Comparison of ENCODE assay signal across 19 cellular contexts in genomic region chr11:76132268-76132667, GRCh38.
A peak's percentile ranks its signal among the peaks of the same experiment; 100 is the strongest.
DNase-seq lines count a peak whose midpoint lies in the region; ATAC-seq and TF ChIP-seq lines count a peak whose summit lies in the region.
"Had no signal": no experiment of that assay in that cellular context is flagged by ENCODE, and none has a peak within 500 bp of the region (broad histone marks: within the 10 kb centered on the region; RNA-seq: fewer than 3 reads in every experiment).

No MANE protein-coding gene starts in this region.

- ATAC-seq in CD4-positive, CD25-positive, alpha-beta regulatory T cell (ENCODE audit: low read depth in 2 of 2), result no peak
- no peak for ATAC-seq in HG03108 (IDR thresholded peaks at IDR 0.05; ENCODE audit: unreplicated experiment)
- ATAC-seq in GM18519 (IDR thresholded peaks at IDR 0.05; ENCODE audit: low FRiP score, unreplicated experiment), result no peak
- no peak for ATAC-seq in HG02763 (IDR thresholded peaks at IDR 0.05; ENCODE audit: unreplicated experiment)
- ATAC-seq: GM23338; natural killer cell treated with Interleukin-12 subunit alpha and Interleukin-12 subunit beta and Interleukin-15 and Interleukin-18, amount 100 ng/mL, for 72 hours had no signal

- H3K4me3 ChIP-seq in BE2C (ENCODE audit: low read depth, low read length), result no peak overlapping the region
- H3K4me3 ChIP-seq in CD4-positive, CD25-positive, alpha-beta regulatory T cell (ENCODE audit: low read depth, low read length), result no peak overlapping the region
- no peak overlapping the region for H3K4me3 ChIP-seq in astrocyte of the spinal cord (ENCODE audit: low read depth, low read length)
- H3K4me3 ChIP-seq: esophagus squamous epithelium, GM23338, lung, spleen had no signal

- DNase-seq in BE2C (peak; percentile 41), astrocyte of the spinal cord (ENCODE audit: low read depth, low spot score) (peak; percentile 12), mesothelial cell of epicardium (ENCODE audit: low spot score in 2 of 2, unreplicated experiment in 2 of 2) (no peak), HEK293T (ENCODE audit: extremely low spot score) (no peak)
- no peak for DNase-seq in CD4-positive, CD25-positive, alpha-beta regulatory T cell
- DNase-seq: activated effector memory CD4-positive, alpha-beta T cell treated with Interleukin-2 at 50 U/mL for 16 hours; DMS53; esophagus squamous epithelium; Karpas-422; NCI-H2171 treated with DMSO at 0.1 percent for 48 hours; spleen; WERI-Rb-1 had no signal

- peaks cover 0 to 1% (median 0%) of the 10 kb centered on the region in 7 donors for H3K9me3 Mint-ChIP-seq in CD4-positive, CD25-positive, alpha-beta regulatory T cell
- no peaks in the 10 kb centered on the region for H3K9me3 Mint-ChIP-seq in mesothelial cell of epicardium
- H3K9me3 Mint-ChIP-seq: GM23338; natural killer cell treated with Interleukin-12 subunit alpha and Interleukin-12 subunit beta and Interleukin-15 and Interleukin-18, amount 100 ng/mL, for 72 hours had no signal

- no peaks in the 10 kb centered on the region for H3K36me3 ChIP-seq in BE2C
- H3K36me3 ChIP-seq in CD4-positive, CD25-positive, alpha-beta regulatory T cell (ENCODE audit: control insufficient read depth, insufficient read depth, low read length), result peaks cover 5% of the 10 kb centered on the region
- H3K36me3 ChIP-seq: WERI-Rb-1 had no signal

- no peaks in the 10 kb centered on the region for H3K27me3 ChIP-seq in BE2C
- H3K27me3 ChIP-seq in CD4-positive, CD25-positive, alpha-beta regulatory T cell (ENCODE audit: control insufficient read depth, insufficient read depth, low read length), result no peaks in the 10 kb centered on the region
- H3K27me3 ChIP-seq: esophagus squamous epithelium, spleen had no signal

- CTCF ChIA-PET in HEK293T (lab: Yijun Ruan, JAX), result interaction anchor here (0.6 to 1.4 kb wide), 2 partner anchors 20 to 456 kb away, joined by 4 to 8 read pairs; no protein-coding TSS in a partner anchor

- in situ Hi-C loops in astrocyte of the spinal cord (cut with HindIII; ENCODE audit: low sequenced_read_pairs), result no loop called here

- H3K4me1 Mint-ChIP-seq in CD4-positive, CD25-positive, alpha-beta regulatory T cell, result peaks cover 9 to 32% (median 23%) of the 10 kb centered on the region in 4 donors
- peaks cover 34% of the 10 kb centered on the region for H3K4me1 Mint-ChIP-seq in mesothelial cell of epicardium
- H3K4me1 Mint-ChIP-seq: GM23338 had no signal

- H3K9me3 ChIP-seq in BE2C, result no peaks in the 10 kb centered on the region
- H3K9me3 ChIP-seq in CD4-positive, CD25-positive, alpha-beta regulatory T cell (ENCODE audit: control insufficient read depth in 2 of 2, low read length in 2 of 2), result no peaks in the 10 kb centered on the region
- H3K9me3 ChIP-seq: esophagus squamous epithelium, spleen had no signal

- H3K27ac Mint-ChIP-seq in CD4-positive, CD25-positive, alpha-beta regulatory T cell, result peak overlapping the region in 2 of 3 donors; percentile 39 to 52
- peak overlapping the region; percentile 80 for H3K27ac Mint-ChIP-seq in mesothelial cell of epicardium
- H3K27ac Mint-ChIP-seq: GM23338; natural killer cell treated with Interleukin-12 subunit alpha and Interleukin-12 subunit beta and Interleukin-15 and Interleukin-18, amount 100 ng/mL, for 72 hours; progenitor cell of endocrine pancreas had no signal

- H3K4me3 Mint-ChIP-seq in CD4-positive, CD25-positive, alpha-beta regulatory T cell, result no peak overlapping the region
- H3K4me3 Mint-ChIP-seq in mesothelial cell of epicardium, result no peak overlapping the region
- H3K4me3 Mint-ChIP-seq: GM23338; natural killer cell treated with Interleukin-12 subunit alpha and Interleukin-12 subunit beta and Interleukin-15 and Interleukin-18, amount 100 ng/mL, for 72 hours had no signal

- peaks cover 12% of the 10 kb centered on the region for H3K36me3 Mint-ChIP-seq in CD4-positive, CD25-positive, alpha-beta regulatory T cell
- peaks cover 4% of the 10 kb centered on the region for H3K36me3 Mint-ChIP-seq in mesothelial cell of epicardium
- H3K36me3 Mint-ChIP-seq: natural killer cell treated with Interleukin-12 subunit alpha and Interleukin-12 subunit beta and Interleukin-15 and Interleukin-18, amount 100 ng/mL, for 72 hours had no signal

- no peak for TF ChIP-seq CTCF in BE2C (IDR thresholded peaks at IDR 0.05; ENCODE audit: low read depth, low read length)
- no peak for TF ChIP-seq CTCF in astrocyte of the spinal cord (IDR thresholded peaks at IDR 0.05; ENCODE audit: low read depth, low read length)
- no peak for TF ChIP-seq CTCF in mesothelial cell of epicardium (IDR thresholded peaks at IDR 0.05; ENCODE audit: unreplicated experiment)

- H3K27ac ChIP-seq in CD4-positive, CD25-positive, alpha-beta regulatory T cell (ENCODE audit: insufficient read depth, low read length, poor library complexity, severe bottlenecking), result no peak overlapping the region
- H3K27ac ChIP-seq: WERI-Rb-1 had no signal

- POLR2A ChIA-PET in HEK293T (lab: Yijun Ruan, JAX), result no interaction called here

- H3K27me3 Mint-ChIP-seq in CD4-positive, CD25-positive, alpha-beta regulatory T cell, result no peaks in the 10 kb centered on the region
- H3K27me3 Mint-ChIP-seq in mesothelial cell of epicardium (ENCODE audit: low read depth), result no peaks in the 10 kb centered on the region
- H3K27me3 Mint-ChIP-seq: natural killer cell treated with Interleukin-12 subunit alpha and Interleukin-12 subunit beta and Interleukin-15 and Interleukin-18, amount 100 ng/mL, for 72 hours; progenitor cell of endocrine pancreas had no signal

- H3K4me1 ChIP-seq in BE2C, result peaks cover 22% of the 10 kb centered on the region
- H3K4me1 ChIP-seq in CD4-positive, CD25-positive, alpha-beta regulatory T cell (ENCODE audit: control insufficient read depth, insufficient read depth, low read length, poor library complexity, severe bottlenecking), result peaks cover 10% of the 10 kb centered on the region

TF ChIP-seq in HEK293T, 16 proteins besides CTCF, POLR2A, EP300 and RAD21:
- TF ChIP-seq CTBP1 (IDR thresholded peaks at IDR 0.05; ENCODE audit: borderline replicate concordance) (no peak), SUZ12 (IDR thresholded peaks at IDR 0.05) (no peak), FOXK2 (IDR thresholded peaks at IDR 0.05) (no peak), ZNF384 (IDR thresholded peaks at IDR 0.05) (no peak), ELF4 (IDR thresholded peaks at IDR 0.05) (no peak), FOXA1 (IDR thresholded peaks at IDR 0.05) (no peak), FOXM1 (IDR thresholded peaks at IDR 0.05; ENCODE audit: borderline replicate concordance) (no peak), ARNT (IDR thresholded peaks at IDR 0.05) (no peak)

Comparison
In these comparisons a context has a peak if more than half of its experiments do, and no peak if none do; other contexts are left out.
1. DNase-seq: peak in BE2C (single experiment) and astrocyte of the spinal cord (single experiment); none in CD4-positive, CD25-positive, alpha-beta regulatory T cell (0 of 3), mesothelial cell of epicardium (0 of 2) and HEK293T (single experiment).